1 cellular context compared by ENCODE assay signal in genomic region chr3:190618349-190619030, GRCh38.
TF ChIP-seq lines count a peak whose summit lies in the region.

No MANE protein-coding gene starts in this region.

TF ChIP-seq in GM12878, 131 proteins besides CTCF, POLR2A, EP300 and RAD21 (continued from another document):
- TF ChIP-seq, protein P1, sequence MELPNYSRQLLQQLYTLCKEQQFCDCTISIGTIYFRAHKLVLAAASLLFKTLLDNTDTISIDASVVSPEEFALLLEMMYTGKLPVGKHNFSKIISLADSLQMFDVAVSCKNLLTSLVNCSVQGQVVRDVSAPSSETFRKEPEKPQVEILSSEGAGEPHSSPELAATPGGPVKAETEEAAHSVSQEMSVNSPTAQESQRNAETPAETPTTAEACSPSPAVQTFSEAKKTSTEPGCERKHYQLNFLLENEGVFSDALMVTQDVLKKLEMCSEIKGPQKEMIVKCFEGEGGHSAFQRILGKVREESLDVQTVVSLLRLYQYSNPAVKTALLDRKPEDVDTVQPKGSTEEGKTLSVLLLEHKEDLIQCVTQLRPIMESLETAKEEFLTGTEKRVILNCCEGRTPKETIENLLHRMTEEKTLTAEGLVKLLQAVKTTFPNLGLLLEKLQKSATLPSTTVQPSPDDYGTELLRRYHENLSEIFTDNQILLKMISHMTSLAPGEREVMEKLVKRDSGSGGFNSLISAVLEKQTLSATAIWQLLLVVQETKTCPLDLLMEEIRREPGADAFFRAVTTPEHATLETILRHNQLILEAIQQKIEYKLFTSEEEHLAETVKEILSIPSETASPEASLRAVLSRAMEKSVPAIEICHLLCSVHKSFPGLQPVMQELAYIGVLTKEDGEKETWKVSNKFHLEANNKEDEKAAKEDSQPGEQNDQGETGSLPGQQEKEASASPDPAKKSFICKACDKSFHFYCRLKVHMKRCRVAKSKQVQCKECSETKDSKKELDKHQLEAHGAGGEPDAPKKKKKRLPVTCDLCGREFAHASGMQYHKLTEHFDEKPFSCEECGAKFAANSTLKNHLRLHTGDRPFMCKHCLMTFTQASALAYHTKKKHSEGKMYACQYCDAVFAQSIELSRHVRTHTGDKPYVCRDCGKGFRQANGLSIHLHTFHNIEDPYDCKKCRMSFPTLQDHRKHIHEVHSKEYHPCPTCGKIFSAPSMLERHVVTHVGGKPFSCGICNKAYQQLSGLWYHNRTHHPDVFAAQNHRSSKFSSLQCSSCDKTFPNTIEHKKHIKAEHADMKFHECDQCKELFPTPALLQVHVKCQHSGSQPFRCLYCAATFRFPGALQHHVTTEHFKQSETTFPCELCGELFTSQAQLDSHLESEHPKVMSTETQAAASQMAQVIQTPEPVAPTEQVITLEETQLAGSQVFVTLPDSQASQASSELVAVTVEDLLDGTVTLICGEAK (IDR thresholded peaks at IDR 0.05; ENCODE audit: borderline replicate concordance) = no peak
- TF ChIP-seq POU2F2 (IDR thresholded peaks at IDR 0.05; ENCODE audit: borderline replicate concordance, low read depth, low read length) (no peak), SUPT20H (IDR thresholded peaks at IDR 0.05; ENCODE audit: borderline replicate concordance, control insufficient read depth, low read depth, low read length) (no peak), SIN3A (IDR thresholded peaks at IDR 0.05; ENCODE audit: low read depth, low read length) (no peak), TCF12 (IDR thresholded peaks at IDR 0.05; ENCODE audit: low read depth, low read length) (no peak), MYB (IDR thresholded peaks at IDR 0.05; ENCODE audit: borderline replicate concordance, low read depth, low read length) (no peak), STAT1 (conservative IDR thresholded peaks at IDR 0.05) (no peak)
- TF ChIP-seq, protein P2, sequence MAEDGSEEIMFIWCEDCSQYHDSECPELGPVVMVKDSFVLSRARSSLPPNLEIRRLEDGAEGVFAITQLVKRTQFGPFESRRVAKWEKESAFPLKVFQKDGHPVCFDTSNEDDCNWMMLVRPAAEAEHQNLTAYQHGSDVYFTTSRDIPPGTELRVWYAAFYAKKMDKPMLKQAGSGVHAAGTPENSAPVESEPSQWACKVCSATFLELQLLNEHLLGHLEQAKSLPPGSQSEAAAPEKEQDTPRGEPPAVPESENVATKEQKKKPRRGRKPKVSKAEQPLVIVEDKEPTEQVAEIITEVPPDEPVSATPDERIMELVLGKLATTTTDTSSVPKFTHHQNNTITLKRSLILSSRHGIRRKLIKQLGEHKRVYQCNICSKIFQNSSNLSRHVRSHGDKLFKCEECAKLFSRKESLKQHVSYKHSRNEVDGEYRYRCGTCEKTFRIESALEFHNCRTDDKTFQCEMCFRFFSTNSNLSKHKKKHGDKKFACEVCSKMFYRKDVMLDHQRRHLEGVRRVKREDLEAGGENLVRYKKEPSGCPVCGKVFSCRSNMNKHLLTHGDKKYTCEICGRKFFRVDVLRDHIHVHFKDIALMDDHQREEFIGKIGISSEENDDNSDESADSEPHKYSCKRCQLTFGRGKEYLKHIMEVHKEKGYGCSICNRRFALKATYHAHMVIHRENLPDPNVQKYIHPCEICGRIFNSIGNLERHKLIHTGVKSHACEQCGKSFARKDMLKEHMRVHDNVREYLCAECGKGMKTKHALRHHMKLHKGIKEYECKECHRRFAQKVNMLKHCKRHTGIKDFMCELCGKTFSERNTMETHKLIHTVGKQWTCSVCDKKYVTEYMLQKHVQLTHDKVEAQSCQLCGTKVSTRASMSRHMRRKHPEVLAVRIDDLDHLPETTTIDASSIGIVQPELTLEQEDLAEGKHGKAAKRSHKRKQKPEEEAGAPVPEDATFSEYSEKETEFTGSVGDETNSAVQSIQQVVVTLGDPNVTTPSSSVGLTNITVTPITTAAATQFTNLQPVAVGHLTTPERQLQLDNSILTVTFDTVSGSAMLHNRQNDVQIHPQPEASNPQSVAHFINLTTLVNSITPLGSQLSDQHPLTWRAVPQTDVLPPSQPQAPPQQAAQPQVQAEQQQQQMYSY (CRISPR knock-in tag; IDR thresholded peaks at IDR 0.05) = no peak
TF ChIP-seq in GM12878: peak in this region for 0.
